Comparison of ENCODE assay signal across 13 cellular contexts in genomic region chr17:4715071-4715749, GRCh38. TPM values are rescaled to one million over a fixed set of nuclear protein-coding genes. Genes with fewer than 3 reads are reported as not detected.
DNase-seq lines count a peak whose midpoint lies in the region; ATAC-seq, FAIRE-seq and TF ChIP-seq lines count a peak whose summit lies in the region.
"Had no signal": no experiment of that assay in that cellular context is flagged by ENCODE, and none has a peak within 500 bp of the region (broad histone marks: within the 10 kb centered on the region; RNA-seq: fewer than 3 reads in every experiment).

No MANE protein-coding gene starts in this region.

- no peak for FAIRE-seq in HepG2 (lab: Jason Lieb, UNC)
- FAIRE-seq: bronchial epithelial cell, K562 had no signal

- peaks cover 0 to 38% (median 19%) of the 10 kb centered on the region in 4 donors for H3K4me1 ChIP-seq in right lobe of liver
- peaks cover 43% of the 10 kb centered on the region for H3K4me1 ChIP-seq in HepG2 (ENCODE audit: insufficient read depth, low read length)
- H3K4me1 ChIP-seq in effector memory CD4-positive, alpha-beta T cell (ENCODE audit: control insufficient read depth, insufficient read depth, low read length, poor library complexity, severe bottlenecking): peaks cover 47% of the 10 kb centered on the region
- H3K4me1 ChIP-seq in upper lobe of right lung: peaks cover 20% of the 10 kb centered on the region
- H3K4me1 ChIP-seq in uterus: peaks cover 0 to 4% of the 10 kb centered on the region in 2 donors

- no peak for TF ChIP-seq CTCF in right lobe of liver (IDR thresholded peaks at IDR 0.05)
- TF ChIP-seq CTCF in HepG2 (CRISPR knock-in tag; IDR thresholded peaks at IDR 0.05): no peak
- TF ChIP-seq CTCF in upper lobe of right lung (IDR thresholded peaks at IDR 0.05): no peak
- TF ChIP-seq CTCF in uterus (IDR thresholded peaks at IDR 0.05): no peak

- TF ChIP-seq EP300 in HepG2 (IDR thresholded peaks at IDR 0.05; ENCODE audit: low read depth in 2 of 2, low read length in 2 of 2): no peak
- TF ChIP-seq EP300 in HepG2 (CRISPR knock-in tag; IDR thresholded peaks at IDR 0.05; ENCODE audit: borderline replicate concordance): no peak

- WGBS in right lobe of liver (ENCODE audit: insufficient coverage, low coverage, low lambda C conversion rate, missing lambda C conversion rate): 73% methylated on average over 6 of the region's 11 CpGs
- 79% methylated on average over 10 of the region's 11 CpGs for WGBS in HepG2 (ENCODE audit: low lambda C conversion rate)

- peak overlapping the region; percentile 82 for H3K4me3 Mint-ChIP-seq in activated CD8-positive, alpha-beta memory T cell treated with anti-CD3 and anti-CD28 coated beads, Interleukin-2, amount 10 ng/mL, durations not matched to agents 7 days and 5 days
- H3K4me3 Mint-ChIP-seq: type B pancreatic cell had no signal

- H3K27ac Mint-ChIP-seq in activated CD8-positive, alpha-beta memory T cell treated with anti-CD3 and anti-CD28 coated beads, Interleukin-2, amount 10 ng/mL, durations not matched to agents 7 days and 5 days: peak overlapping the region; percentile 94
- H3K27ac Mint-ChIP-seq: type B pancreatic cell had no signal

- no peaks in the 10 kb centered on the region for H3K9me3 Mint-ChIP-seq in activated CD8-positive, alpha-beta memory T cell treated with anti-CD3 and anti-CD28 coated beads, Interleukin-2, amount 10 ng/mL, durations not matched to agents 7 days and 5 days (ENCODE audit: low read depth)
- H3K9me3 Mint-ChIP-seq: type B pancreatic cell had no signal

- H3K4me3 ChIP-seq in right lobe of liver: no peak overlapping the region
- H3K4me3 ChIP-seq in HepG2 (replicated peaks in 1 of 3; ENCODE audit: insufficient read depth in 1 of 3, low read depth in 2 of 3, low read length in 3 of 3): no peak overlapping the region
- peak overlapping the region; percentile 43 for H3K4me3 ChIP-seq in effector memory CD4-positive, alpha-beta T cell (ENCODE audit: insufficient read depth, low read depth, low read length, poor library complexity, severe bottlenecking)
- H3K4me3 ChIP-seq in upper lobe of right lung: no peak overlapping the region
- no peak overlapping the region for H3K4me3 ChIP-seq in uterus
- H3K4me3 ChIP-seq: K562 had no signal

- peaks cover 64% of the 10 kb centered on the region for H3K36me3 Mint-ChIP-seq in activated CD8-positive, alpha-beta memory T cell treated with anti-CD3 and anti-CD28 coated beads, Interleukin-2, amount 10 ng/mL, durations not matched to agents 7 days and 5 days
- H3K36me3 Mint-ChIP-seq: type B pancreatic cell had no signal

- peaks cover 73% of the 10 kb centered on the region for H3K4me1 Mint-ChIP-seq in activated CD8-positive, alpha-beta memory T cell treated with anti-CD3 and anti-CD28 coated beads, Interleukin-2, amount 10 ng/mL, durations not matched to agents 7 days and 5 days

- POLR2A ChIA-PET in HepG2 (lab: Yijun Ruan, JAX): interaction anchor here (1.2 kb wide), 1 partner anchor 15 kb away, joined by 3 read pairs; no protein-coding TSS in a partner anchor

- ATAC-seq in right lobe of liver (no peak), HepG2 (no peak), upper lobe of right lung (no peak), HG03520 (IDR thresholded peaks at IDR 0.05; ENCODE audit: unreplicated experiment) (no peak)
- ATAC-seq in activated CD8-positive, alpha-beta memory T cell treated with anti-CD3 and anti-CD28 coated beads, Interleukin-2, amount 10 ng/mL, durations not matched to agents 7 days and 5 days: peak; percentile 9
- ATAC-seq: K562 had no signal

- BruUV-seq in HepG2 (replicated peaks; lab: Mats Ljungman, UMichigan): no TSS peak

- in situ Hi-C loops in HepG2 (cut with HindIII; ENCODE audit: extremely low pct_ligation_motif_present, low pct_unique_long_range_greater_than_20kb): no loop called here

- H3K27me3 Mint-ChIP-seq in activated CD8-positive, alpha-beta memory T cell treated with anti-CD3 and anti-CD28 coated beads, Interleukin-2, amount 10 ng/mL, durations not matched to agents 7 days and 5 days: no peaks in the 10 kb centered on the region
- H3K27me3 Mint-ChIP-seq: type B pancreatic cell had no signal

- DNase-seq in right lobe of liver (peak in 1 of 3 donors; percentile 56), HepG2 (ENCODE audit: low spot score) (no peak), upper lobe of right lung (no peak), iPS-NIHi11 (ENCODE audit: low spot score) (no peak), uterus (no peak)
- peak; percentile 88 for DNase-seq in activated CD8-positive, alpha-beta memory T cell treated with anti-CD3 and anti-CD28 coated beads, Interleukin-2, amount 10 ng/mL, durations not matched to agents 7 days and 5 days
- peak; percentile 34 to 64 (median 57) for DNase-seq in effector memory CD4-positive, alpha-beta T cell
- DNase-seq: mesenchymal stem cell had no signal

- CTCF ChIA-PET in HepG2 (lab: Yijun Ruan, JAX; ENCODE audit: low intra/inter-chr PET ratio, low total read pairs): no interaction called here
- CTCF ChIA-PET in activated CD8-positive, alpha-beta memory T cell treated with anti-CD3 and anti-CD28 coated beads, Interleukin-2, amount 10 ng/mL, durations not matched to agents 7 days and 5 days (lab: Charles Lee): interaction anchor here (0.9 to 2.7 kb wide), 7 partner anchors 11 to 75 kb away, joined by 3 to 24 read pairs (median 3); partner anchors contain the start of genes MED11, PELP1 and TM4SF5

- H3K4me2 ChIP-seq in HepG2 (ENCODE audit: low read depth, low read length): no peak overlapping the region

- TF ChIP-seq POLR2A in right lobe of liver (IDR thresholded peaks at IDR 0.05) (no peak), HepG2 (IDR thresholded peaks at IDR 0.05; ENCODE audit: insufficient read depth in 1 of 2, low read depth in 2 of 2, low read length in 2 of 2) (no peak), uterus (IDR thresholded peaks at IDR 0.05) (no peak)

- peaks cover 0 to 13% (median 2%) of the 10 kb centered on the region in 4 donors for H3K36me3 ChIP-seq in right lobe of liver
- peaks cover 11 to 37% of the 10 kb centered on the region in 2 experiments; a peak in 4 of 5 replicates for H3K36me3 ChIP-seq in HepG2 (replicated peaks in 1 of 2; ENCODE audit: control insufficient read depth in 1 of 2, insufficient read depth in 2 of 2, low read length in 2 of 2)
- peaks cover 39% of the 10 kb centered on the region for H3K36me3 ChIP-seq in effector memory CD4-positive, alpha-beta T cell (ENCODE audit: control insufficient read depth, insufficient read depth, low read length)
- H3K36me3 ChIP-seq in upper lobe of right lung: peaks cover 42% of the 10 kb centered on the region
- no peaks in the 10 kb centered on the region for H3K36me3 ChIP-seq in uterus

- H3K27me3 ChIP-seq in right lobe of liver: no peaks in the 10 kb centered on the region
- H3K27me3 ChIP-seq in HepG2 (ENCODE audit: control insufficient read depth in 1 of 2, insufficient read depth in 2 of 2, low read length in 2 of 2): no peaks in the 10 kb centered on the region
- no peaks in the 10 kb centered on the region for H3K27me3 ChIP-seq in effector memory CD4-positive, alpha-beta T cell (replicated peaks; ENCODE audit: control insufficient read depth, insufficient read depth, low read length, poor library complexity, severe bottlenecking)
- H3K27me3 ChIP-seq in upper lobe of right lung: no peaks in the 10 kb centered on the region
- H3K27me3 ChIP-seq in uterus: no peaks in the 10 kb centered on the region

- H3K9me3 ChIP-seq in right lobe of liver (no peaks in the 10 kb centered on the region), HepG2 (ENCODE audit: low read length) (no peaks in the 10 kb centered on the region), upper lobe of right lung (no peaks in the 10 kb centered on the region), uterus (no peaks in the 10 kb centered on the region)
- no peaks in the 10 kb centered on the region for H3K9me3 ChIP-seq in effector memory CD4-positive, alpha-beta T cell (ENCODE audit: control insufficient read depth, low read length)

- H3K9ac ChIP-seq in HepG2 (ENCODE audit: insufficient read depth, low read depth, low read length): no peak overlapping the region

- peaks cover 19% of the 10 kb centered on the region for H3K79me2 ChIP-seq in HepG2 (ENCODE audit: insufficient read depth, low read length)

- H3K27ac ChIP-seq in right lobe of liver (peak overlapping the region in 2 of 3 donors; percentile 1 to 49), HepG2 (ENCODE audit: extremely low read length, insufficient read depth, low read length) (no peak overlapping the region), upper lobe of right lung (peak overlapping the region; percentile 47), uterus (no peak overlapping the region)
- peak overlapping the region; percentile 68 for H3K27ac ChIP-seq in effector memory CD4-positive, alpha-beta T cell (ENCODE audit: insufficient read depth, low read length, poor library complexity, severe bottlenecking)

- no peaks in the 10 kb centered on the region; the same call in 1 of the 2 replicates for H4K20me1 ChIP-seq in HepG2 (ENCODE audit: insufficient read depth, low read length)

- no peak overlapping the region for H2AFZ ChIP-seq in HepG2 (ENCODE audit: low read length)

- TF ChIP-seq RAD21 in HepG2 (CRISPR knock-in tag; IDR thresholded peaks at IDR 0.05): no peak

- intact Hi-C loops in right lobe of liver (cut with DNase I) (no loop called here), HepG2 (cut with micrococcal nuclease; ENCODE audit: unreplicated experiment) (loop anchor here (10.0 kb wide), 1 partner anchor 250 kb away; the partner anchor contains the start of gene SPAG7), upper lobe of right lung (cut with DNase I) (loop anchor here (10.0 kb wide), 1 partner anchor 170 kb away; no protein-coding TSS in a partner anchor), uterus (cut with DNase I; ENCODE audit: low total_unique reads) (no loop called here)

RNA-seq across cellular contexts. Expression of gene ARRB2, which starts 4.8 kb away (rescaled TPM):
- total RNA-seq in right lobe of liver (10 to 100 TPM; 18.2 to 38.6 (median 23.9) TPM), HepG2 (2016; rRNA removed; fragmentation: Illumina TruSeq; extraction: Trizol) (15.5 and 21.5 TPM in 2 replicates), upper lobe of right lung (131 TPM), uterus (10 to 100 TPM; 11.6 to 48.5 (median 40.8) TPM)
- total RNA-seq in HepG2 (2016; cell fraction: cytosol; rRNA removed; fragmentation: Illumina TruSeq; extraction: Trizol; ENCODE audit: low read depth): 26.6 and 31.6 TPM in 2 replicates
- 11.0 and 21.7 TPM in 2 replicates for total RNA-seq in HepG2 (2016; cell fraction: insoluble cytoplasmic fraction; rRNA removed; fragmentation: Illumina TruSeq; extraction: Trizol)
- total RNA-seq in HepG2 (2016; cell fraction: membrane; rRNA removed; fragmentation: Illumina TruSeq; extraction: Trizol): 39.2 and 42.1 TPM in 2 replicates
- total RNA-seq in HepG2 (2016; cell fraction: nucleus; rRNA removed; fragmentation: Illumina TruSeq; extraction: Trizol): 14.4 and 14.9 TPM in 2 replicates
- polyA plus RNA-seq in HepG2 (2011; rRNA removed): 49.2 and 58.4 TPM in 2 replicates
- polyA plus RNA-seq in HepG2 (2011; cell fraction: cytosol; rRNA removed): 39.2 and 47.6 TPM in 2 replicates
- 125 and 127 TPM in 2 replicates for polyA plus RNA-seq in HepG2 (2011; cell fraction: nucleus; rRNA removed)
- 56.5 and 69.1 TPM in 2 replicates for polyA plus RNA-seq in HepG2 (2012)
- 73.1 and 77.8 TPM in 2 replicates for polyA plus RNA-seq in HepG2 (2016; cell fraction: cytosol; fragmentation: Illumina TruSeq; extraction: Trizol; ENCODE audit: low read depth)
- 31.2 and 37.0 TPM in 2 replicates for polyA plus RNA-seq in HepG2 (2016; cell fraction: insoluble cytoplasmic fraction; fragmentation: Illumina TruSeq; extraction: Trizol; ENCODE audit: low read depth)
- polyA plus RNA-seq in HepG2 (2016; cell fraction: membrane; fragmentation: Illumina TruSeq; extraction: Trizol; ENCODE audit: low read depth): 82.8 and 84.1 TPM in 2 replicates
- 77.0 and 85.1 TPM in 2 replicates for polyA plus RNA-seq in HepG2 (2016; cell fraction: nucleus; fragmentation: Illumina TruSeq; extraction: Trizol; ENCODE audit: insufficient read depth, low read depth)
- 30.3 and 32.9 TPM in 2 replicates for polyA minus RNA-seq in HepG2 (2011; rRNA and poly(A)+ RNA removed; ENCODE audit: low replicate concordance)
- polyA minus RNA-seq in HepG2 (2011; cell fraction: cytosol; rRNA and poly(A)+ RNA removed): 17.3 and 18.1 TPM in 2 replicates
- polyA minus RNA-seq in HepG2 (2011; cell fraction: nucleus; rRNA and poly(A)+ RNA removed): 19.2 and 23.5 TPM in 2 replicates
- total RNA-seq in activated CD8-positive, alpha-beta memory T cell treated with anti-CD3 and anti-CD28 coated beads, Interleukin-2, amount 10 ng/mL, durations not matched to agents 7 days and 5 days: 100 to 1,000 TPM; 348 to 365 TPM

RNA-seq across cellular contexts. Expression of gene PELP1, which starts 11.3 kb away (rescaled TPM):
- total RNA-seq in right lobe of liver: 10 to 100 TPM; 11.5 to 22.2 (median 16.1) TPM
- 27.8 and 33.2 TPM in 2 replicates for total RNA-seq in HepG2 (2016; rRNA removed; fragmentation: Illumina TruSeq; extraction: Trizol)
- total RNA-seq in HepG2 (2016; cell fraction: cytosol; rRNA removed; fragmentation: Illumina TruSeq; extraction: Trizol; ENCODE audit: low read depth): 8.6 and 9.3 TPM in 2 replicates
- total RNA-seq in HepG2 (2016; cell fraction: insoluble cytoplasmic fraction; rRNA removed; fragmentation: Illumina TruSeq; extraction: Trizol): 29.7 and 32.3 TPM in 2 replicates
- 8.2 and 11.4 TPM in 2 replicates for total RNA-seq in HepG2 (2016; cell fraction: membrane; rRNA removed; fragmentation: Illumina TruSeq; extraction: Trizol)
- total RNA-seq in HepG2 (2016; cell fraction: nucleus; rRNA removed; fragmentation: Illumina TruSeq; extraction: Trizol): 38.3 and 51.4 TPM in 2 replicates
- 14.9 and 22.5 TPM in 2 replicates for polyA plus RNA-seq in HepG2 (2011; rRNA removed)
- polyA plus RNA-seq in HepG2 (2011; cell fraction: cytosol; rRNA removed): 4.3 and 5.4 TPM in 2 replicates
- polyA plus RNA-seq in HepG2 (2011; cell fraction: nucleus; rRNA removed): 83.8 and 108 TPM in 2 replicates
- 32.3 and 36.6 TPM in 2 replicates for polyA plus RNA-seq in HepG2 (2012)
- 1.4 and 1.8 TPM in 2 replicates for polyA plus RNA-seq in HepG2 (2016; cell fraction: cytosol; fragmentation: Illumina TruSeq; extraction: Trizol; ENCODE audit: low read depth)
- polyA plus RNA-seq in HepG2 (2016; cell fraction: insoluble cytoplasmic fraction; fragmentation: Illumina TruSeq; extraction: Trizol; ENCODE audit: low read depth): 18.5 and 30.6 TPM in 2 replicates
- polyA plus RNA-seq in HepG2 (2016; cell fraction: membrane; fragmentation: Illumina TruSeq; extraction: Trizol; ENCODE audit: low read depth): 3.5 and 4.7 TPM in 2 replicates
- 96.8 and 111 TPM in 2 replicates for polyA plus RNA-seq in HepG2 (2016; cell fraction: nucleus; fragmentation: Illumina TruSeq; extraction: Trizol; ENCODE audit: insufficient read depth, low read depth)
- polyA minus RNA-seq in HepG2 (2011; rRNA and poly(A)+ RNA removed; ENCODE audit: low replicate concordance): 69.8 and 87.2 TPM in 2 replicates
- polyA minus RNA-seq in HepG2 (2011; cell fraction: cytosol; rRNA and poly(A)+ RNA removed): 14.3 and 16.8 TPM in 2 replicates
- 39.3 and 65.8 TPM in 2 replicates for polyA minus RNA-seq in HepG2 (2011; cell fraction: nucleus; rRNA and poly(A)+ RNA removed)
- 10 to 100 TPM; 88.5 to 96.9 TPM for total RNA-seq in activated CD8-positive, alpha-beta memory T cell treated with anti-CD3 and anti-CD28 coated beads, Interleukin-2, amount 10 ng/mL, durations not matched to agents 7 days and 5 days
- total RNA-seq in upper lobe of right lung: 39.0 TPM
- 10 to 100 TPM in 3 of 4 donors, 1 to 10 TPM in 1; 7.4 to 56.8 (median 35.8) TPM for total RNA-seq in uterus

RNA-seq across cellular contexts. Expression of gene MED11, which starts 16.0 kb away (rescaled TPM):
- 10 to 100 TPM in 5 of 6 experiments, 1 to 10 TPM in 1; 10.0 to 21.1 (median 16.2) TPM for total RNA-seq in right lobe of liver
- 20.2 and 25.1 TPM in 2 replicates for total RNA-seq in HepG2 (2016; rRNA removed; fragmentation: Illumina TruSeq; extraction: Trizol)
- total RNA-seq in HepG2 (2016; cell fraction: cytosol; rRNA removed; fragmentation: Illumina TruSeq; extraction: Trizol; ENCODE audit: low read depth): 3.6 and 4.5 TPM in 2 replicates
- 20.3 and 31.3 TPM in 2 replicates for total RNA-seq in HepG2 (2016; cell fraction: insoluble cytoplasmic fraction; rRNA removed; fragmentation: Illumina TruSeq; extraction: Trizol)
- total RNA-seq in HepG2 (2016; cell fraction: membrane; rRNA removed; fragmentation: Illumina TruSeq; extraction: Trizol): 6.8 and 9.9 TPM in 2 replicates
- 7.9 and 8.0 TPM in 2 replicates for total RNA-seq in HepG2 (2016; cell fraction: nucleus; rRNA removed; fragmentation: Illumina TruSeq; extraction: Trizol)
- polyA plus RNA-seq in HepG2 (2011; rRNA removed): 36.2 and 39.0 TPM in 2 replicates
- polyA plus RNA-seq in HepG2 (2011; cell fraction: cytosol; rRNA removed): 34.0 and 41.9 TPM in 2 replicates
- 23.2 and 26.5 TPM in 2 replicates for polyA plus RNA-seq in HepG2 (2011; cell fraction: nucleus; rRNA removed)
- 23.6 and 23.7 TPM in 2 replicates for polyA plus RNA-seq in HepG2 (2012)
- 4.5 and 4.8 TPM in 2 replicates for polyA plus RNA-seq in HepG2 (2016; cell fraction: cytosol; fragmentation: Illumina TruSeq; extraction: Trizol; ENCODE audit: low read depth)
- polyA plus RNA-seq in HepG2 (2016; cell fraction: insoluble cytoplasmic fraction; fragmentation: Illumina TruSeq; extraction: Trizol; ENCODE audit: low read depth): 34.8 and 37.3 TPM in 2 replicates
- polyA plus RNA-seq in HepG2 (2016; cell fraction: membrane; fragmentation: Illumina TruSeq; extraction: Trizol; ENCODE audit: low read depth): 7.4 and 8.2 TPM in 2 replicates
- polyA plus RNA-seq in HepG2 (2016; cell fraction: nucleus; fragmentation: Illumina TruSeq; extraction: Trizol; ENCODE audit: insufficient read depth, low read depth): 23.5 and 24.2 TPM in 2 replicates
- 12.0 and 42.0 TPM in 2 replicates for polyA minus RNA-seq in HepG2 (2011; rRNA and poly(A)+ RNA removed; ENCODE audit: low replicate concordance)
- 9.0 and 13.7 TPM in 2 replicates for polyA minus RNA-seq in HepG2 (2011; cell fraction: cytosol; rRNA and poly(A)+ RNA removed)
- 8.0 and 9.3 TPM in 2 replicates for polyA minus RNA-seq in HepG2 (2011; cell fraction: nucleus; rRNA and poly(A)+ RNA removed)
- total RNA-seq in activated CD8-positive, alpha-beta memory T cell treated with anti-CD3 and anti-CD28 coated beads, Interleukin-2, amount 10 ng/mL, durations not matched to agents 7 days and 5 days: 10 to 100 TPM; 23.6 to 26.1 TPM
- 23.2 TPM for total RNA-seq in upper lobe of right lung
- 100 to 1,000 TPM in 1 of 4 donors, 10 to 100 TPM in 2, 1 to 10 TPM in 1; 2.9 to 209 (median 14.0) TPM for total RNA-seq in uterus

RNA-seq across cellular contexts. Expression of gene ZMYND15, which starts 24.4 kb away (rescaled TPM):
- total RNA-seq in right lobe of liver (1 to 10 TPM in 5 of 6 experiments, under 1 TPM in 1; 0.70 to 6.5 (median 1.9) TPM), HepG2 (2016; rRNA removed; fragmentation: Illumina TruSeq; extraction: Trizol) (0.15 and 0.24 TPM in 2 replicates), upper lobe of right lung (9.6 TPM), uterus (under 1 TPM in 2 of 4 donors, not detected in 2; 0.58 to 0.69 TPM)
- not detected in 2 replicates for total RNA-seq in HepG2 (2016; cell fraction: cytosol; rRNA removed; fragmentation: Illumina TruSeq; extraction: Trizol; ENCODE audit: low read depth)
- 0.16 and 0.39 TPM in 2 replicates for total RNA-seq in HepG2 (2016; cell fraction: insoluble cytoplasmic fraction; rRNA removed; fragmentation: Illumina TruSeq; extraction: Trizol)
- 0.10 and 0.12 TPM in 2 replicates for total RNA-seq in HepG2 (2016; cell fraction: membrane; rRNA removed; fragmentation: Illumina TruSeq; extraction: Trizol)
- 0.38 and 0.43 TPM in 2 replicates for total RNA-seq in HepG2 (2016; cell fraction: nucleus; rRNA removed; fragmentation: Illumina TruSeq; extraction: Trizol)
- polyA plus RNA-seq in HepG2 (2011; rRNA removed): 2.7 and 3.6 TPM in 2 replicates
- polyA plus RNA-seq in HepG2 (2011; cell fraction: cytosol; rRNA removed): 1.5 and 1.7 TPM in 2 replicates
- polyA plus RNA-seq in HepG2 (2011; cell fraction: nucleus; rRNA removed): 14.3 and 15.2 TPM in 2 replicates
- 2.0 and 2.7 TPM in 2 replicates for polyA plus RNA-seq in HepG2 (2012)
- 0.16 and 0.17 TPM in 2 replicates for polyA plus RNA-seq in HepG2 (2016; cell fraction: cytosol; fragmentation: Illumina TruSeq; extraction: Trizol; ENCODE audit: low read depth)
- 0.28 and 0.33 TPM in 2 replicates for polyA plus RNA-seq in HepG2 (2016; cell fraction: insoluble cytoplasmic fraction; fragmentation: Illumina TruSeq; extraction: Trizol; ENCODE audit: low read depth)
- polyA plus RNA-seq in HepG2 (2016; cell fraction: membrane; fragmentation: Illumina TruSeq; extraction: Trizol; ENCODE audit: low read depth): 0.27 and 0.44 TPM in 2 replicates
- 0.75 and 1.6 TPM in 2 replicates for polyA plus RNA-seq in HepG2 (2016; cell fraction: nucleus; fragmentation: Illumina TruSeq; extraction: Trizol; ENCODE audit: insufficient read depth, low read depth)
- polyA minus RNA-seq in HepG2 (2011; rRNA and poly(A)+ RNA removed; ENCODE audit: low replicate concordance): 0.07 and 2.5 TPM in 2 replicates
- 0.53 and 0.79 TPM in 2 replicates for polyA minus RNA-seq in HepG2 (2011; cell fraction: cytosol; rRNA and poly(A)+ RNA removed)
- 1.5 and 2.7 TPM in 2 replicates for polyA minus RNA-seq in HepG2 (2011; cell fraction: nucleus; rRNA and poly(A)+ RNA removed)
- total RNA-seq in activated CD8-positive, alpha-beta memory T cell treated with anti-CD3 and anti-CD28 coated beads, Interleukin-2, amount 10 ng/mL, durations not matched to agents 7 days and 5 days: under 1 TPM in 1 of 2 experiments, not detected in 1; 0.12 TPM
- total RNA-seq: fibroblast of villous mesenchyme had no signal
- polyA plus RNA-seq: K562 had no signal

RNA-seq across cellular contexts. Expression of gene CXCL16, which starts 24.5 kb away (rescaled TPM):
- 10 to 100 TPM; 13.3 to 69.6 (median 31.3) TPM for total RNA-seq in right lobe of liver
- total RNA-seq in HepG2 (2016; rRNA removed; fragmentation: Illumina TruSeq; extraction: Trizol): 5.4 and 9.4 TPM in 2 replicates
- total RNA-seq in HepG2 (2016; cell fraction: cytosol; rRNA removed; fragmentation: Illumina TruSeq; extraction: Trizol; ENCODE audit: low read depth): 5.4 and 8.2 TPM in 2 replicates
- total RNA-seq in HepG2 (2016; cell fraction: insoluble cytoplasmic fraction; rRNA removed; fragmentation: Illumina TruSeq; extraction: Trizol): 5.6 and 11.1 TPM in 2 replicates
- 12.1 and 12.5 TPM in 2 replicates for total RNA-seq in HepG2 (2016; cell fraction: membrane; rRNA removed; fragmentation: Illumina TruSeq; extraction: Trizol)
- 7.9 and 8.2 TPM in 2 replicates for total RNA-seq in HepG2 (2016; cell fraction: nucleus; rRNA removed; fragmentation: Illumina TruSeq; extraction: Trizol)
- 101 and 142 TPM in 2 replicates for polyA plus RNA-seq in HepG2 (2011; rRNA removed)
- polyA plus RNA-seq in HepG2 (2011; cell fraction: cytosol; rRNA removed): 89.5 and 125 TPM in 2 replicates
- polyA plus RNA-seq in HepG2 (2011; cell fraction: nucleus; rRNA removed): 24.7 and 41.2 TPM in 2 replicates
- polyA plus RNA-seq in HepG2 (2012): 81.6 and 102 TPM in 2 replicates
- polyA plus RNA-seq in HepG2 (2016; cell fraction: cytosol; fragmentation: Illumina TruSeq; extraction: Trizol; ENCODE audit: low read depth): 18.9 and 20.3 TPM in 2 replicates
- 20.4 and 22.7 TPM in 2 replicates for polyA plus RNA-seq in HepG2 (2016; cell fraction: insoluble cytoplasmic fraction; fragmentation: Illumina TruSeq; extraction: Trizol; ENCODE audit: low read depth)
- 28.0 and 31.1 TPM in 2 replicates for polyA plus RNA-seq in HepG2 (2016; cell fraction: membrane; fragmentation: Illumina TruSeq; extraction: Trizol; ENCODE audit: low read depth)
- 27.8 and 36.4 TPM in 2 replicates for polyA plus RNA-seq in HepG2 (2016; cell fraction: nucleus; fragmentation: Illumina TruSeq; extraction: Trizol; ENCODE audit: insufficient read depth, low read depth)
- 7.1 and 65.0 TPM in 2 replicates for polyA minus RNA-seq in HepG2 (2011; rRNA and poly(A)+ RNA removed; ENCODE audit: low replicate concordance)
- 41.8 and 54.5 TPM in 2 replicates for polyA minus RNA-seq in HepG2 (2011; cell fraction: cytosol; rRNA and poly(A)+ RNA removed)
- polyA minus RNA-seq in HepG2 (2011; cell fraction: nucleus; rRNA and poly(A)+ RNA removed): 9.3 and 13.4 TPM in 2 replicates
- under 1 TPM; 0.70 to 0.96 TPM for total RNA-seq in activated CD8-positive, alpha-beta memory T cell treated with anti-CD3 and anti-CD28 coated beads, Interleukin-2, amount 10 ng/mL, durations not matched to agents 7 days and 5 days
- 169 TPM for total RNA-seq in upper lobe of right lung
- 1 to 10 TPM; 1.0 to 9.1 (median 7.1) TPM for total RNA-seq in uterus

Comparison
In these comparisons a context has a peak if more than half of its experiments do, and no peak if none do; other contexts are left out.
1. H3K27ac ChIP-seq: peak in right lobe of liver (2 of 3), effector memory CD4-positive, alpha-beta T cell (single experiment) and upper lobe of right lung (single experiment); none in HepG2 (single experiment) and uterus (0 of 2).
2. intact Hi-C loops: an anchor here in HepG2 (10.0 kb wide) and upper lobe of right lung (10.0 kb wide); none called in right lobe of liver and uterus.
3. DNase-seq: peak in activated CD8-positive, alpha-beta memory T cell treated with anti-CD3 and anti-CD28 coated beads, Interleukin-2, amount 10 ng/mL, durations not matched to agents 7 days and 5 days (single experiment) and effector memory CD4-positive, alpha-beta T cell (3 of 3); none in HepG2 (single experiment), upper lobe of right lung (single experiment), iPS-NIHi11 (single experiment) and uterus (0 of 2).